Comparison of ENCODE assay signal across 22 cellular contexts in the genomic region with DNA sequence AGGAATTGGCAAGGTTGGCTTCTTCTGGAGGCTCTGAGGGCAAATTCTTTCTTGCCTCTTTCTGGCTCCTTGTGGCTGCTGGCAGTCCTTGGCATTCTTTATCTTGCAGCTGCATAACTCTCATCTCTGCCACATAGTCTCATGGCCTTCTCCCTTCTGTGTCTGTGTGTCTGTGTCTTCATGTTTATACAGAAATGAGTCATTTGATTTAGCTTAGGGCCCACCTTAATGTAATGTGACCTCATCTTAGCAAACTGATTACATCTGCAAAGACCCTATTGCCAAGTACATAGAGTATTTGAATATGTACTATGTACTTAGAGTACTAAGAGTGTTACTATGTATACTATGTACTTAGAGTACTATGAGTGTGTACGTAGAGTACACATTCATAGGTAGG.
DNase-seq lines count a peak whose midpoint lies in the region; ATAC-seq, FAIRE-seq and TF ChIP-seq lines count a peak whose summit lies in the region.
"Had no signal": no experiment of that assay in that cellular context is flagged by ENCODE, and none has a peak within 500 bp of the region (broad histone marks: within the 10 kb centered on the region; RNA-seq: fewer than 3 reads in every experiment).

No MANE protein-coding gene starts in this region.

- H3K4me2 ChIP-seq in A549 = no peak overlapping the region; the same call in 2 of the 3 replicates

- WGBS in A549 (ENCODE audit: missing lambda C conversion rate) = 75% methylated on average over 1 of the region's 1 CpG

- ATAC-seq in A549 (peak; percentile 31 to 66; a peak in 3 of 6 replicates), GM18868 (IDR thresholded peaks at IDR 0.05; ENCODE audit: unreplicated experiment) (no peak), HG03378 (IDR thresholded peaks at IDR 0.05; ENCODE audit: unreplicated experiment) (no peak)
- ATAC-seq: K562, PC-3 had no signal

- DNase-seq in A549 (ENCODE audit: low read depth in 1 of 2, low spot score in 1 of 2) (peak in 1 of 2 experiments; percentile 41), MG63 (peak; percentile 13), brain microvascular endothelial cell (peak; percentile 47), fibroblast of pulmonary artery (ENCODE audit: low read depth) (peak; percentile 23), GM10266 (ENCODE audit: extremely low spot score) (no peak), mesenteric fat pad (ENCODE audit: low spot score) (no peak)
- DNase-seq: 8988T; Caco-2; CD4-positive, alpha-beta T cell; GOT3; NCI-H187; NCI-H2107; NCI-H2227 treated with DMSO at 0.1 percent for 48 hours; NCI-H524 treated with DMSO at 0.1 percent for 48 hours; PC-3; RPMI8226; SIG-M5 had no signal

- in situ Hi-C loops in brain microvascular endothelial cell (cut with HindIII; ENCODE audit: low pct_ligation_motif_present, low sequenced_read_pairs) = no loop called here

- H3K27ac ChIP-seq in A549 (peak overlapping the region in 1 of 2 experiments; percentile 51; a peak in 1 of 6 replicates), brain microvascular endothelial cell (no peak overlapping the region)

- H3K4me3 ChIP-seq in A549 (no peak overlapping the region), MG63 (no peak overlapping the region), brain microvascular endothelial cell (ENCODE audit: low read depth, low read length) (no peak overlapping the region), fibroblast of pulmonary artery (replicated peaks; ENCODE audit: low read depth, low read length) (no peak overlapping the region)
- H3K4me3 ChIP-seq: K562 had no signal

- TF ChIP-seq POLR2A in A549 (IDR thresholded peaks at IDR 0.05; ENCODE audit: low read length) = no peak

- H3K9me3 ChIP-seq in A549 = peaks cover 3% of the 10 kb centered on the region; the same call in 1 of the 3 replicates
- no peaks in the 10 kb centered on the region for H3K9me3 ChIP-seq in MG63
- H3K9me3 ChIP-seq: Caco-2 had no signal

- H3K36me3 ChIP-seq in MG63 (no peaks in the 10 kb centered on the region), brain microvascular endothelial cell (replicated peaks) (no peaks in the 10 kb centered on the region)

- TF ChIP-seq RAD21 in A549 (conservative IDR thresholded peaks at IDR 0.05 in 1 of 2, IDR thresholded peaks at IDR 0.05 in 1 of 2) = no peak

- POLR2A ChIA-PET in A549 (lab: Yijun Ruan, JAX) = no interaction called here

- FAIRE-seq in A549 (lab: Jason Lieb, UNC) = no peak
- FAIRE-seq: GM12892, GM18507, K562 had no signal

- H3K27me3 ChIP-seq in MG63 (no peaks in the 10 kb centered on the region), brain microvascular endothelial cell (replicated peaks) (no peaks in the 10 kb centered on the region)

- TF ChIP-seq EP300 in A549 (IDR thresholded peaks at IDR 0.05) = no peak

- no peak for TF ChIP-seq CTCF in A549 (IDR thresholded peaks at IDR 0.05)
- TF ChIP-seq CTCF in brain microvascular endothelial cell (IDR thresholded peaks at IDR 0.05; ENCODE audit: low read depth, low read length, missing control alignments) = no peak
- no peak for TF ChIP-seq CTCF in fibroblast of pulmonary artery (IDR thresholded peaks at IDR 0.05; ENCODE audit: low read length, missing control alignments)
- TF ChIP-seq CTCF in GM10266 (IDR thresholded peaks at IDR 0.05; ENCODE audit: control insufficient read depth, insufficient read depth, low read depth, missing control alignments) = no peak

- H3K4me1 ChIP-seq in A549 = peaks cover 21% of the 10 kb centered on the region; the same call in 2 of the 3 replicates
- H3K4me1 ChIP-seq: Caco-2 had no signal

- CTCF ChIA-PET in A549 (lab: Yijun Ruan, JAX) = interaction anchor here (1.4 kb wide), 1 partner anchor 13 kb away, joined by 3 read pairs; no protein-coding TSS in a partner anchor

TF ChIP-seq in A549, 52 proteins besides CTCF, POLR2A, EP300 and RAD21:
- TF ChIP-seq HEYL (CRISPR knock-in tag; IDR thresholded peaks at IDR 0.05) (no peak), CEBPB (IDR thresholded peaks at IDR 0.05) (no peak), EHMT2 (IDR thresholded peaks at IDR 0.05; ENCODE audit: low read depth) (no peak), FOSL2 (IDR thresholded peaks at IDR 0.05) (no peak), FOSL2 (CRISPR knock-in tag; IDR thresholded peaks at IDR 0.05) (peak; percentile 30), MAX (IDR thresholded peaks at IDR 0.05) (no peak)
- TF ChIP-seq, protein P1, sequence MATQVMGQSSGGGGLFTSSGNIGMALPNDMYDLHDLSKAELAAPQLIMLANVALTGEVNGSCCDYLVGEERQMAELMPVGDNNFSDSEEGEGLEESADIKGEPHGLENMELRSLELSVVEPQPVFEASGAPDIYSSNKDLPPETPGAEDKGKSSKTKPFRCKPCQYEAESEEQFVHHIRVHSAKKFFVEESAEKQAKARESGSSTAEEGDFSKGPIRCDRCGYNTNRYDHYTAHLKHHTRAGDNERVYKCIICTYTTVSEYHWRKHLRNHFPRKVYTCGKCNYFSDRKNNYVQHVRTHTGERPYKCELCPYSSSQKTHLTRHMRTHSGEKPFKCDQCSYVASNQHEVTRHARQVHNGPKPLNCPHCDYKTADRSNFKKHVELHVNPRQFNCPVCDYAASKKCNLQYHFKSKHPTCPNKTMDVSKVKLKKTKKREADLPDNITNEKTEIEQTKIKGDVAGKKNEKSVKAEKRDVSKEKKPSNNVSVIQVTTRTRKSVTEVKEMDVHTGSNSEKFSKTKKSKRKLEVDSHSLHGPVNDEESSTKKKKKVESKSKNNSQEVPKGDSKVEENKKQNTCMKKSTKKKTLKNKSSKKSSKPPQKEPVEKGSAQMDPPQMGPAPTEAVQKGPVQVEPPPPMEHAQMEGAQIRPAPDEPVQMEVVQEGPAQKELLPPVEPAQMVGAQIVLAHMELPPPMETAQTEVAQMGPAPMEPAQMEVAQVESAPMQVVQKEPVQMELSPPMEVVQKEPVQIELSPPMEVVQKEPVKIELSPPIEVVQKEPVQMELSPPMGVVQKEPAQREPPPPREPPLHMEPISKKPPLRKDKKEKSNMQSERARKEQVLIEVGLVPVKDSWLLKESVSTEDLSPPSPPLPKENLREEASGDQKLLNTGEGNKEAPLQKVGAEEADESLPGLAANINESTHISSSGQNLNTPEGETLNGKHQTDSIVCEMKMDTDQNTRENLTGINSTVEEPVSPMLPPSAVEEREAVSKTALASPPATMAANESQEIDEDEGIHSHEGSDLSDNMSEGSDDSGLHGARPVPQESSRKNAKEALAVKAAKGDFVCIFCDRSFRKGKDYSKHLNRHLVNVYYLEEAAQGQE (IDR thresholded peaks at IDR 0.05) = no peak
- TF ChIP-seq, protein P2, sequence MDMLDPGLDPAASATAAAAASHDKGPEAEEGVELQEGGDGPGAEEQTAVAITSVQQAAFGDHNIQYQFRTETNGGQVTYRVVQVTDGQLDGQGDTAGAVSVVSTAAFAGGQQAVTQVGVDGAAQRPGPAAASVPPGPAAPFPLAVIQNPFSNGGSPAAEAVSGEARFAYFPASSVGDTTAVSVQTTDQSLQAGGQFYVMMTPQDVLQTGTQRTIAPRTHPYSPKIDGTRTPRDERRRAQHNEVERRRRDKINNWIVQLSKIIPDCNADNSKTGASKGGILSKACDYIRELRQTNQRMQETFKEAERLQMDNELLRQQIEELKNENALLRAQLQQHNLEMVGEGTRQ (IDR thresholded peaks at IDR 0.05) = no peak

Comparison
In these comparisons a context has a peak if more than half of its experiments do, and no peak if none do; other contexts are left out.
1. ATAC-seq: peak in A549 (2 of 2); none in GM18868 (single experiment) and HG03378 (single experiment).
2. DNase-seq: peak in MG63 (single experiment), brain microvascular endothelial cell (single experiment) and fibroblast of pulmonary artery (single experiment); none in GM10266 (single experiment) and mesenteric fat pad (single experiment).